13 cellular contexts compared by ENCODE assay signal in genomic region chr12:108594-108993, GRCh38. TPM values are rescaled to one million over a fixed set of nuclear protein-coding genes. Genes with fewer than 3 reads are reported as not detected.
A peak's percentile ranks its signal among the peaks of the same experiment; 100 is the strongest.
DNase-seq lines count a peak whose midpoint lies in the region; ATAC-seq and TF ChIP-seq lines count a peak whose summit lies in the region.
"Had no signal": no experiment of that assay in that cellular context is flagged by ENCODE, and none has a peak within 500 bp of the region (broad histone marks: within the 10 kb centered on the region; RNA-seq: fewer than 3 reads in every experiment).

No MANE protein-coding gene starts in this region.

- no peak overlapping the region for H3K27ac ChIP-seq in dorsolateral prefrontal cortex
- no peak overlapping the region for H3K27ac ChIP-seq in vagina

- H3K36me3 ChIP-seq in vagina = no peaks in the 10 kb centered on the region

- peak; percentile 38 to 81 (median 56) for DNase-seq in NCI-H1417 (lab: John Stamatoyannopoulos, UW)
- DNase-seq in NCI-H1417 treated with DMSO at 0.1 percent for 48 hours (lab: John Stamatoyannopoulos, UW) = no peak
- peak; percentile 25 for DNase-seq in NCI-H1105 (lab: John Stamatoyannopoulos, UW)
- peak in 8 of 10 donors; percentile 35 to 67 (median 62) for DNase-seq in dorsolateral prefrontal cortex
- DNase-seq in posterior vena cava (ENCODE audit: low spot score) = peak; percentile 85
- no peak for DNase-seq in vagina (ENCODE audit: extremely low spot score in 2 of 2)
- no peak for DNase-seq in activated T-cell treated with anti-CD3 and anti-CD28 coated beads, Interleukin-2, amount 50 U/mL, for 48 hours
- DNase-seq: 8988T; activated CD8-positive, alpha-beta memory T cell treated with anti-CD3 and anti-CD28 coated beads, Interleukin-2, amount 10 ng/mL, durations not matched to agents 7 days and 5 days; activated naive CD8-positive, alpha-beta T cell treated with anti-CD3 and anti-CD28 coated beads, Interleukin-2, amount 10 ng/mL, durations not matched to agents 7 days and 5 days; glutamatergic neuron; T-helper 17 cell had no signal

- intact Hi-C loops in dorsolateral prefrontal cortex (cut with DNase I) (no loop called here), posterior vena cava (cut with DNase I) (loop anchor here in 1 of 2 donors (5.0 kb wide), 1 partner anchor 329 kb away; no protein-coding TSS in a partner anchor), vagina (cut with DNase I) (no loop called here)

- TF ChIP-seq CTCF in dorsolateral prefrontal cortex (IDR thresholded peaks at IDR 0.05 in 54 of 56, conservative IDR thresholded peaks at IDR 0.05 in 2 of 56; ENCODE audit: low read depth in 1 of 56, partially characterized antibody in 56 of 56) = no peak
- TF ChIP-seq CTCF in vagina (IDR thresholded peaks at IDR 0.05) = no peak

- no peak overlapping the region for H3K4me3 ChIP-seq in dorsolateral prefrontal cortex
- H3K4me3 ChIP-seq in vagina = no peak overlapping the region

- no peak for ATAC-seq in GM21529 (IDR thresholded peaks at IDR 0.05; ENCODE audit: unreplicated experiment)
- ATAC-seq: activated CD8-positive, alpha-beta memory T cell treated with anti-CD3 and anti-CD28 coated beads, Interleukin-2, amount 10 ng/mL, durations not matched to agents 7 days and 5 days; T-helper 17 cell had no signal

- no peaks in the 10 kb centered on the region for H3K9me3 ChIP-seq in vagina

- H3K27me3 ChIP-seq in dorsolateral prefrontal cortex = no peaks in the 10 kb centered on the region
- no peaks in the 10 kb centered on the region for H3K27me3 ChIP-seq in vagina

- peaks cover 7% of the 10 kb centered on the region for H3K4me1 ChIP-seq in vagina

- no peak for TF ChIP-seq POLR2A in vagina (IDR thresholded peaks at IDR 0.05)

RNA-seq across cellular contexts. Expression of gene IQSEC3, which starts 42.0 kb away (rescaled TPM):
- 100 to 1,000 TPM in 87 of 120 experiments, 10 to 100 TPM in 33; 36.5 to 178 (median 118) TPM for total RNA-seq in dorsolateral prefrontal cortex
- 1 to 10 TPM; 3.2 to 3.6 TPM for total RNA-seq in posterior vena cava
- total RNA-seq in vagina = 1.7 TPM

Comparison
In these comparisons a context has a peak if more than half of its experiments do, and no peak if none do; other contexts are left out.
1. DNase-seq: peak in NCI-H1417 (3 of 3), NCI-H1105 (single experiment), dorsolateral prefrontal cortex (8 of 10) and posterior vena cava (single experiment); none in NCI-H1417 treated with DMSO at 0.1 percent for 48 hours (single experiment), vagina (0 of 2) and activated T-cell treated with anti-CD3 and anti-CD28 coated beads, Interleukin-2, amount 50 U/mL, for 48 hours (0 of 2).
2. RNA of gene IQSEC3, which starts 42.0 kb away (total RNA-seq): 36.5 to 178 TPM in dorsolateral prefrontal cortex; 3.2 to 3.6 TPM in posterior vena cava and 1.7 TPM in vagina (single experiment); every median in the first group is over 4 times any median in the second.